In the genomic region with DNA sequence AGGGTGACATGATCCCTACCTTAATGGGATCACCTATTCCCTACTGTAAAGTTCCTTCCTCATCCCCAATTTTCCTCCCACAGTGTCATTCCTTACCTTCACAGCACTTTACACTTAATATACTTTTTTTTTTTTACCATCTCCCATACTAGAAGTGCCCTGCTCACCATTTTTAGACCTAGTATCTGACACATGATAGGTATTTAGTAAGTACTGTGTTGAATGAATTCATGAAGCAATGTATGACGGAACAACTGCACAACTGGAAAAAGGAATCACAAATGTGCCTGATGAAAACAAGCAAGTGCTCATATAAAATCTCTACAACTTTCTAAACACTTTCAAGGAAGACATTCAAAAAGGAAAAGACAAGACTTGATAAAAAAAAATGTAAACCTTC, we compare ENCODE assay signal across 35 cellular contexts.
"Had no signal": no experiment of that assay in that cellular context is flagged by ENCODE, and none has a peak within 500 bp of the region (broad histone marks: within the 10 kb centered on the region; RNA-seq: fewer than 3 reads in every experiment).

No MANE protein-coding gene starts in this region.

- H3K4me3 ChIP-seq: adrenal gland, ascending aorta, body of pancreas, breast epithelium, cardiac muscle cell had no signal

- H3K9me3 ChIP-seq: adrenal gland, ascending aorta, body of pancreas, breast epithelium had no signal

- H3K36me3 ChIP-seq: brain microvascular endothelial cell had no signal

- ATAC-seq: activated naive CD4-positive, alpha-beta T cell treated with anti-CD3 and anti-CD28 coated beads, Interleukin-2, amount 50 U/mL, for 72 hours; activated naive CD8-positive, alpha-beta T cell treated with anti-CD3 and anti-CD28 coated beads, Interleukin-2, amount 50 U/mL, for 24 hours; activated T-cell treated with anti-CD3 and anti-CD28 coated beads, Interleukin-2, amount 50 U/mL, for 4 hours; activated T-cell treated with anti-CD3 and anti-CD28 coated beads, Interleukin-2, amount 50 U/mL, for 72 hours; activated T-helper 17 cell treated with anti-CD3 and anti-CD28 coated beads, Interleukin-2, amount 50 U/mL, for 72 hours; body of pancreas had no signal

- FAIRE-seq: astrocyte, bronchial epithelial cell had no signal

- H3K4me1 ChIP-seq: ascending aorta, breast epithelium had no signal

- H3K27ac ChIP-seq: adrenal gland, ascending aorta, body of pancreas, brain microvascular endothelial cell, breast epithelium, cardiac muscle cell had no signal

- DNase-seq: activated effector memory CD4-positive, alpha-beta T cell treated with anti-CD3 and anti-CD28 coated beads, Interleukin-2, amount 50 U/mL, for 16 hours; activated effector memory CD4-positive, alpha-beta T cell treated with Interleukin-2 at 50 U/mL for 16 hours; activated gamma-delta T cell; activated gamma-delta T cell treated with Interleukin-2 at 50 U/mL for 16 hours; activated naive CD4-positive, alpha-beta T cell; activated naive CD4-positive, alpha-beta T cell treated with anti-CD3 and anti-CD28 coated beads for 36 hours; activated naive CD4-positive, alpha-beta T cell treated with anti-CD3 and anti-CD28 coated beads, Interleukin-2, amount 10 ng/mL, durations not matched to agents 7 days and 5 days; activated naive CD4-positive, alpha-beta T cell treated with anti-CD3 and anti-CD28 coated beads, Interleukin-2, amount 50 U/mL, for 16 hours; activated naive CD4-positive, alpha-beta T cell treated with Interleukin-2 at 50 U/mL for 16 hours; activated naive CD8-positive, alpha-beta T cell treated with anti-CD3 and anti-CD28 coated beads for 36 hours; activated naive CD8-positive, alpha-beta T cell treated with anti-CD3 and anti-CD28 coated beads, Interleukin-2, amount 10 ng/mL, durations not matched to agents 7 days and 5 days; activated naive CD8-positive, alpha-beta T cell treated with anti-CD3 and anti-CD28 coated beads, Interleukin-2, amount 50 U/mL, for 24 hours; activated T-cell treated with anti-CD3 and anti-CD28 coated beads for 4 hours; activated T-cell treated with anti-CD3 and anti-CD28 coated beads, Interleukin-2, amount 50 U/mL, for 1 hour; activated T-cell treated with anti-CD3 and anti-CD28 coated beads, Interleukin-2, amount 50 U/mL, for 24 hours; activated T-cell treated with anti-CD3 and anti-CD28 coated beads, Interleukin-2, amount 50 U/mL, for 4 hours; activated T-cell treated with anti-CD3 and anti-CD28 coated beads, Interleukin-2, amount 50 U/mL, for 48 hours; activated T-cell treated with anti-CD3 and anti-CD28 coated beads, Interleukin-2, amount 50 U/mL, for 72 hours; adrenal gland; amniotic stem cell; amygdala; anterior cingulate cortex; aorta; body of pancreas; brain microvascular endothelial cell; caudate nucleus; central memory CD4-positive, alpha-beta T cell; cerebellar nuclear complex had no signal

- H3K27me3 ChIP-seq: adrenal gland, ascending aorta, body of pancreas, brain microvascular endothelial cell, breast epithelium, cardiac muscle cell had no signal
